In the genomic region with DNA sequence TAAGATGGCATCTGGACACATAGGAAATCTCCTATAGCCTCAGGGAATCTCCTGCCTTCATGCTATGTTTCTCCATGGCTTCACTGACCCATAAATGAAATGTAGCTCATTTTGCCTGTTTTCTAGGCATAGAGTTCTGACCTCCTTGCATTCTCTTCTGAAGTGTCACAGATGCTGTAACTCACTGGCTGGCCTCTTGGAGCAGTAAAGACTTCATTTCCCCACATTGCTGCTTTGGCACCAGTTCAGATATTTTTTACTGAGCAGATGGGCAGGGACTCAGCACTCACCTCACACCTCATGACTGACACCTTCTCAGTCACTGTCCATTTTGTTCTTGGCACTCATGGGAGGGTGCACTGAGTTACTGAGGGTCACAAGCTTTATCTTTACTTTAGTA, we compare ENCODE assay signal across 1 cellular context.
TF ChIP-seq lines count a peak whose summit lies in the region.

No MANE protein-coding gene starts in this region.

TF ChIP-seq in GM23338, 12 proteins besides CTCF, POLR2A, EP300 and RAD21 (continued from another document):
- TF ChIP-seq, protein P1, sequence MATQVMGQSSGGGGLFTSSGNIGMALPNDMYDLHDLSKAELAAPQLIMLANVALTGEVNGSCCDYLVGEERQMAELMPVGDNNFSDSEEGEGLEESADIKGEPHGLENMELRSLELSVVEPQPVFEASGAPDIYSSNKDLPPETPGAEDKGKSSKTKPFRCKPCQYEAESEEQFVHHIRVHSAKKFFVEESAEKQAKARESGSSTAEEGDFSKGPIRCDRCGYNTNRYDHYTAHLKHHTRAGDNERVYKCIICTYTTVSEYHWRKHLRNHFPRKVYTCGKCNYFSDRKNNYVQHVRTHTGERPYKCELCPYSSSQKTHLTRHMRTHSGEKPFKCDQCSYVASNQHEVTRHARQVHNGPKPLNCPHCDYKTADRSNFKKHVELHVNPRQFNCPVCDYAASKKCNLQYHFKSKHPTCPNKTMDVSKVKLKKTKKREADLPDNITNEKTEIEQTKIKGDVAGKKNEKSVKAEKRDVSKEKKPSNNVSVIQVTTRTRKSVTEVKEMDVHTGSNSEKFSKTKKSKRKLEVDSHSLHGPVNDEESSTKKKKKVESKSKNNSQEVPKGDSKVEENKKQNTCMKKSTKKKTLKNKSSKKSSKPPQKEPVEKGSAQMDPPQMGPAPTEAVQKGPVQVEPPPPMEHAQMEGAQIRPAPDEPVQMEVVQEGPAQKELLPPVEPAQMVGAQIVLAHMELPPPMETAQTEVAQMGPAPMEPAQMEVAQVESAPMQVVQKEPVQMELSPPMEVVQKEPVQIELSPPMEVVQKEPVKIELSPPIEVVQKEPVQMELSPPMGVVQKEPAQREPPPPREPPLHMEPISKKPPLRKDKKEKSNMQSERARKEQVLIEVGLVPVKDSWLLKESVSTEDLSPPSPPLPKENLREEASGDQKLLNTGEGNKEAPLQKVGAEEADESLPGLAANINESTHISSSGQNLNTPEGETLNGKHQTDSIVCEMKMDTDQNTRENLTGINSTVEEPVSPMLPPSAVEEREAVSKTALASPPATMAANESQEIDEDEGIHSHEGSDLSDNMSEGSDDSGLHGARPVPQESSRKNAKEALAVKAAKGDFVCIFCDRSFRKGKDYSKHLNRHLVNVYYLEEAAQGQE (IDR thresholded peaks at IDR 0.05; ENCODE audit: unreplicated experiment): no peak
